ENCODE assay signal across 8 cellular contexts in genomic region chr6:31814677-31815024, GRCh38. TPM values are rescaled to one million over a fixed set of nuclear protein-coding genes. Genes with fewer than 3 reads are reported as not detected.
DNase-seq lines count a peak whose midpoint lies in the region; ATAC-seq lines count a peak whose summit lies in the region.

No MANE protein-coding gene starts in this region.

- peaks cover 0 to 1% of the 10 kb centered on the region in 2 donors for H3K36me3 Mint-ChIP-seq in activated T-cell treated with anti-CD3 and anti-CD28 coated beads, Interleukin-2, amount 50 U/mL, for 72 hours (ENCODE audit: insufficient read depth in 2 of 2)

- WGBS in esophagus, 2 donors, result 0 to 1% methylated on average over 13 of the region's 13 CpGs
- WGBS in mesodermal cell (ENCODE audit: insufficient coverage in 2 of 2), 2 experiments, result 0 to 3% methylated on average over 9 of the region's 13 CpGs

- in situ Hi-C loops in Caki2 (cut with HindIII; ENCODE audit: low pct_unique_long_range_greater_than_20kb, low sequenced_read_pairs), result no loop called here

- peak; percentile 26 to 32 for ATAC-seq in activated T-cell treated with anti-CD3 and anti-CD28 coated beads, Interleukin-2, amount 50 U/mL, for 72 hours (replicated peaks in 1 of 2)

- H3K4me3 Mint-ChIP-seq in activated T-cell treated with anti-CD3 and anti-CD28 coated beads, Interleukin-2, amount 50 U/mL, for 72 hours, result peak overlapping the region; percentile 97 to 99

- peak; percentile 96 for DNase-seq in Caki2 (ENCODE audit: low read depth)
- peak; percentile 94 for DNase-seq in HK-2 (ENCODE audit: unreplicated experiment)
- DNase-seq in NT2/D1 (ENCODE audit: low read depth, low spot score), result peak; percentile 92
- peak; percentile 71 to 76 for DNase-seq in activated T-cell treated with anti-CD3 and anti-CD28 coated beads, Interleukin-2, amount 50 U/mL, for 72 hours
- DNase-seq in stimulated activated CD8-positive, alpha-beta memory T cell treated with anti-CD3 and anti-CD28 coated beads, Interleukin-7, amount 100 ng/mL, for 24 hours (ENCODE audit: low read depth), result peak; percentile 38
- no peak for DNase-seq in AML-193 (lab: John Stamatoyannopoulos, UW)

- peak overlapping the region; percentile 77 for H3K27ac Mint-ChIP-seq in activated T-cell treated with anti-CD3 and anti-CD28 coated beads, Interleukin-2, amount 50 U/mL, for 72 hours

- H3K4me1 ChIP-seq in NT2/D1 (ENCODE audit: insufficient read depth, insufficient read length), result no peaks in the 10 kb centered on the region
- H3K4me1 ChIP-seq in esophagus (ENCODE audit: control insufficient read depth in 2 of 2, insufficient read depth in 2 of 2, low read length in 1 of 2), result peaks cover 0 to 3% of the 10 kb centered on the region in 2 donors
- peaks cover 9% of the 10 kb centered on the region for H3K4me1 ChIP-seq in mesodermal cell (ENCODE audit: control insufficient read depth, insufficient read depth, low read length, poor library complexity, severe bottlenecking)

- H3K9me3 Mint-ChIP-seq in activated T-cell treated with anti-CD3 and anti-CD28 coated beads, Interleukin-2, amount 50 U/mL, for 72 hours, result no peaks in the 10 kb centered on the region

- peak overlapping the region; percentile 99 to 100 for H3K27ac ChIP-seq in esophagus (ENCODE audit: low read depth in 2 of 2, low read length in 1 of 2)
- H3K27ac ChIP-seq in mesodermal cell (ENCODE audit: low read depth, low read length, severe bottlenecking), result peak overlapping the region; percentile 99

- H3K27me3 Mint-ChIP-seq in activated T-cell treated with anti-CD3 and anti-CD28 coated beads, Interleukin-2, amount 50 U/mL, for 72 hours (ENCODE audit: low read depth), result no peaks in the 10 kb centered on the region

- peaks cover 38% of the 10 kb centered on the region for H3K4me1 Mint-ChIP-seq in activated T-cell treated with anti-CD3 and anti-CD28 coated beads, Interleukin-2, amount 50 U/mL, for 72 hours (ENCODE audit: low read depth)

- H3K9me3 ChIP-seq in NT2/D1 (ENCODE audit: insufficient read depth, low read length) (no peaks in the 10 kb centered on the region; the same call in 1 of the 2 replicates), esophagus (ENCODE audit: control insufficient read depth in 2 of 2, insufficient read depth in 1 of 2, low read depth in 1 of 2, low read length in 1 of 2) (no peaks in the 10 kb centered on the region), mesodermal cell (ENCODE audit: control insufficient read depth, low read length) (no peaks in the 10 kb centered on the region)

- H3K27me3 ChIP-seq in NT2/D1 (ENCODE audit: insufficient read depth, insufficient read length) (no peaks in the 10 kb centered on the region), esophagus (ENCODE audit: control insufficient read depth in 1 of 2, insufficient read depth in 2 of 2, low read length in 2 of 2) (no peaks in the 10 kb centered on the region)

- H3K36me3 ChIP-seq in NT2/D1 (ENCODE audit: insufficient read depth, insufficient read length, low read length) (peaks cover 10% of the 10 kb centered on the region), esophagus (ENCODE audit: control insufficient read depth in 2 of 2, insufficient read depth in 2 of 2, low read length in 1 of 2) (no peaks in the 10 kb centered on the region), mesodermal cell (ENCODE audit: control insufficient read depth, insufficient read depth, low read length) (peaks cover 7% of the 10 kb centered on the region)

- H3K4me3 ChIP-seq in NT2/D1 (ENCODE audit: insufficient read length, low read depth) (peak overlapping the region; percentile 30), esophagus (ENCODE audit: low read depth in 1 of 2, low read length in 2 of 2) (peak overlapping the region; percentile 75 to 84), mesodermal cell (ENCODE audit: extremely low read depth, insufficient read depth, low read length, poor library complexity, severe bottlenecking) (peak overlapping the region; percentile 45)

- H3K9ac ChIP-seq in NT2/D1 (ENCODE audit: insufficient read length, low read depth), result peak overlapping the region; percentile 42

RNA-seq across cellular contexts. Expression of gene HSPA1L, which starts 0.4 kb away (rescaled TPM):
- total RNA-seq in Caki2 (2014; rRNA removed; shearing (Covaris generic); ENCODE audit: low replicate concordance), result 0.61 and 2.0 TPM in 2 replicates
- 1 to 10 TPM; 2.9 to 3.1 TPM for total RNA-seq in activated T-cell treated with anti-CD3 and anti-CD28 coated beads, Interleukin-2, amount 50 U/mL, for 72 hours
- under 1 TPM; 0.39 to 0.42 TPM for polyA plus RNA-seq in esophagus
- polyA plus RNA-seq in mesodermal cell (2013, experiment 1 of 2), result 1.9 TPM
- 1.4 TPM for polyA plus RNA-seq in mesodermal cell (2013, experiment 2 of 2)

RNA-seq across cellular contexts. Expression of gene HSPA1A, which starts 0.7 kb away (rescaled TPM):
- total RNA-seq in Caki2 (2014; rRNA removed; shearing (Covaris generic); ENCODE audit: low replicate concordance), result 316 and 350 TPM in 2 replicates
- total RNA-seq in activated T-cell treated with anti-CD3 and anti-CD28 coated beads, Interleukin-2, amount 50 U/mL, for 72 hours, result 10 to 100 TPM; 16.5 to 37.6 TPM
- 100 to 1,000 TPM; 105 to 125 TPM for polyA plus RNA-seq in esophagus
- 43.6 TPM for polyA plus RNA-seq in mesodermal cell (2013, experiment 1 of 2)
- 36.9 TPM for polyA plus RNA-seq in mesodermal cell (2013, experiment 2 of 2)

RNA-seq across cellular contexts. Expression of gene LSM2, which starts 7.9 kb away (rescaled TPM):
- total RNA-seq in Caki2 (2014; rRNA removed; shearing (Covaris generic); ENCODE audit: low replicate concordance), result 75.6 and 85.5 TPM in 2 replicates
- 100 to 1,000 TPM; 122 to 123 TPM for total RNA-seq in activated T-cell treated with anti-CD3 and anti-CD28 coated beads, Interleukin-2, amount 50 U/mL, for 72 hours
- 10 to 100 TPM; 25.6 to 42.9 TPM for polyA plus RNA-seq in esophagus
- 108 TPM for polyA plus RNA-seq in mesodermal cell (2013, experiment 1 of 2)
- polyA plus RNA-seq in mesodermal cell (2013, experiment 2 of 2), result 96.7 TPM

RNA-seq across cellular contexts. Expression of gene HSPA1B, which starts 12.9 kb away (rescaled TPM):
- total RNA-seq in Caki2 (2014; rRNA removed; shearing (Covaris generic); ENCODE audit: low replicate concordance), result 441 and 449 TPM in 2 replicates
- total RNA-seq in activated T-cell treated with anti-CD3 and anti-CD28 coated beads, Interleukin-2, amount 50 U/mL, for 72 hours, result 10 to 100 TPM; 31.6 to 44.9 TPM
- 100 to 1,000 TPM in 1 of 2 donors, 10 to 100 TPM in 1; 26.9 to 103 TPM for polyA plus RNA-seq in esophagus
- 42.1 TPM for polyA plus RNA-seq in mesodermal cell (2013, experiment 1 of 2)
- 32.1 TPM for polyA plus RNA-seq in mesodermal cell (2013, experiment 2 of 2)

RNA-seq across cellular contexts. Expression of gene VARS1, which starts 19.1 kb away (rescaled TPM):
- total RNA-seq in Caki2 (2014; rRNA removed; shearing (Covaris generic); ENCODE audit: low replicate concordance), result 122 and 144 TPM in 2 replicates
- total RNA-seq in activated T-cell treated with anti-CD3 and anti-CD28 coated beads, Interleukin-2, amount 50 U/mL, for 72 hours, result 100 to 1,000 TPM in 1 of 2 donors, 10 to 100 TPM in 1; 91.3 to 101 TPM
- polyA plus RNA-seq in esophagus, result 10 to 100 TPM; 35.7 to 37.3 TPM
- polyA plus RNA-seq in mesodermal cell (2013, experiment 1 of 2), result 76.5 TPM
- polyA plus RNA-seq in mesodermal cell (2013, experiment 2 of 2), result 67.8 TPM

Comparison
In these comparisons a context has a peak if more than half of its experiments do, and no peak if none do; other contexts are left out.
1. DNase-seq: peak in Caki2 (single experiment), HK-2 (single experiment), NT2/D1 (single experiment), activated T-cell treated with anti-CD3 and anti-CD28 coated beads, Interleukin-2, amount 50 U/mL, for 72 hours (2 of 2) and stimulated activated CD8-positive, alpha-beta memory T cell treated with anti-CD3 and anti-CD28 coated beads, Interleukin-7, amount 100 ng/mL, for 24 hours (single experiment); none in AML-193 (0 of 2).
2. Peak in every context shown above with its lines, with median percentiles within 50 percentile points of each other: H3K4me3 ChIP-seq.